In genomic region chr12:102120886-102121285, GRCh38 we compare ENCODE assay signal across 1 cellular context.
TF ChIP-seq lines count a peak whose summit lies in the region.

No MANE protein-coding gene starts in this region.

TF ChIP-seq in K562, 482 proteins besides CTCF, POLR2A, EP300 and RAD21:
- TF ChIP-seq HOXB6 (CRISPR knock-in tag; IDR thresholded peaks at IDR 0.05; ENCODE audit: borderline replicate concordance): no peak
- no peak for TF ChIP-seq CBX8 (IDR thresholded peaks at IDR 0.05; ENCODE audit: borderline replicate concordance, extremely low read depth, low read depth, low read length, poor library complexity, severe bottlenecking)
- TF ChIP-seq MYC (IDR thresholded peaks at IDR 0.05; ENCODE audit: low read depth, low read length): peak; percentile 74
- TF ChIP-seq MYC (CRISPR knock-in tag; IDR thresholded peaks at IDR 0.05; ENCODE audit: borderline replicate concordance, low read depth): no peak
- TF ChIP-seq MGA (IDR thresholded peaks at IDR 0.05): peak; percentile 64
- TF ChIP-seq E2F6 (IDR thresholded peaks at IDR 0.05; ENCODE audit: borderline replicate concordance in 1 of 2, extremely low read depth in 1 of 2, insufficient read depth in 1 of 2, insufficient read length in 1 of 2, low read depth in 1 of 2, low read length in 1 of 2, poor library complexity in 1 of 2, severe bottlenecking in 1 of 2): peak in 1 of 2 experiments; percentile 23
- peak; percentile 46 to 60; a peak in 2 of 4 replicates for TF ChIP-seq MNT (conservative IDR thresholded peaks at IDR 0.05)
- 0 out of 2 replicates have a peak, but pooled peaks have one; percentile 3 for TF ChIP-seq ZKSCAN1 (IDR thresholded peaks at IDR 0.05; ENCODE audit: low read depth, low read length)
- 0 out of 4 replicates have a peak, but pooled peaks of 1 of the 2 experiments have one; percentile 28 for TF ChIP-seq MAZ (CRISPR knock-in tag; conservative IDR thresholded peaks at IDR 0.05 in 1 of 2, IDR thresholded peaks at IDR 0.05 in 1 of 2)
- TF ChIP-seq L3MBTL2 (IDR thresholded peaks at IDR 0.05): peak; percentile 22; the same call in 1 of the 2 replicates
